Comparison of ENCODE assay signal across 1 cellular context in the genomic region with DNA sequence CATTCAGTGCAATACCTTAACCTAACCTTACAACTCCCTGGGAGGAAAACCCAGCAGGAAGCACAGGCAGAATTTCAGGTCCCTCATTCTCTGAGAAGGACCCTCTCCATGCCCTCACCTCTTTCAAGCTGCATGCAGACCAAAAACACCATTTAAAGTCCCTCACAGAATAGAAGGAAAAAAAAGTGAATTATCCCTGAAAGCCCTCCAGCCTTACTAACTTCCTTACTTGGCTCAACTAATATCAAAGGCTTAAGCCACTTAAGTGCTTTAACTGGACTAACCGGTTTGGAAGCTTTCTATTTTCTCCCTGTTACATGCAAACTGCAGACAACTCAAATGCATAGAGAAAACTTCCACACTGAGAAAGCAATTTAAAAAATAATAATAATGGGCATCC.
TF ChIP-seq lines count a peak whose summit lies in the region.

No MANE protein-coding gene starts in this region.

TF ChIP-seq in GM23338, 12 proteins besides CTCF, POLR2A, EP300 and RAD21 (continued from another document):
- TF ChIP-seq, protein P1, sequence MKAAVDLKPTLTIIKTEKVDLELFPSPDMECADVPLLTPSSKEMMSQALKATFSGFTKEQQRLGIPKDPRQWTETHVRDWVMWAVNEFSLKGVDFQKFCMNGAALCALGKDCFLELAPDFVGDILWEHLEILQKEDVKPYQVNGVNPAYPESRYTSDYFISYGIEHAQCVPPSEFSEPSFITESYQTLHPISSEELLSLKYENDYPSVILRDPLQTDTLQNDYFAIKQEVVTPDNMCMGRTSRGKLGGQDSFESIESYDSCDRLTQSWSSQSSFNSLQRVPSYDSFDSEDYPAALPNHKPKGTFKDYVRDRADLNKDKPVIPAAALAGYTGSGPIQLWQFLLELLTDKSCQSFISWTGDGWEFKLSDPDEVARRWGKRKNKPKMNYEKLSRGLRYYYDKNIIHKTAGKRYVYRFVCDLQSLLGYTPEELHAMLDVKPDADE (IDR thresholded peaks at IDR 0.05), result no peak
- no peak for TF ChIP-seq ZNF114 (CRISPR knock-in tag; IDR thresholded peaks at IDR 0.05)
- TF ChIP-seq, protein P2, sequence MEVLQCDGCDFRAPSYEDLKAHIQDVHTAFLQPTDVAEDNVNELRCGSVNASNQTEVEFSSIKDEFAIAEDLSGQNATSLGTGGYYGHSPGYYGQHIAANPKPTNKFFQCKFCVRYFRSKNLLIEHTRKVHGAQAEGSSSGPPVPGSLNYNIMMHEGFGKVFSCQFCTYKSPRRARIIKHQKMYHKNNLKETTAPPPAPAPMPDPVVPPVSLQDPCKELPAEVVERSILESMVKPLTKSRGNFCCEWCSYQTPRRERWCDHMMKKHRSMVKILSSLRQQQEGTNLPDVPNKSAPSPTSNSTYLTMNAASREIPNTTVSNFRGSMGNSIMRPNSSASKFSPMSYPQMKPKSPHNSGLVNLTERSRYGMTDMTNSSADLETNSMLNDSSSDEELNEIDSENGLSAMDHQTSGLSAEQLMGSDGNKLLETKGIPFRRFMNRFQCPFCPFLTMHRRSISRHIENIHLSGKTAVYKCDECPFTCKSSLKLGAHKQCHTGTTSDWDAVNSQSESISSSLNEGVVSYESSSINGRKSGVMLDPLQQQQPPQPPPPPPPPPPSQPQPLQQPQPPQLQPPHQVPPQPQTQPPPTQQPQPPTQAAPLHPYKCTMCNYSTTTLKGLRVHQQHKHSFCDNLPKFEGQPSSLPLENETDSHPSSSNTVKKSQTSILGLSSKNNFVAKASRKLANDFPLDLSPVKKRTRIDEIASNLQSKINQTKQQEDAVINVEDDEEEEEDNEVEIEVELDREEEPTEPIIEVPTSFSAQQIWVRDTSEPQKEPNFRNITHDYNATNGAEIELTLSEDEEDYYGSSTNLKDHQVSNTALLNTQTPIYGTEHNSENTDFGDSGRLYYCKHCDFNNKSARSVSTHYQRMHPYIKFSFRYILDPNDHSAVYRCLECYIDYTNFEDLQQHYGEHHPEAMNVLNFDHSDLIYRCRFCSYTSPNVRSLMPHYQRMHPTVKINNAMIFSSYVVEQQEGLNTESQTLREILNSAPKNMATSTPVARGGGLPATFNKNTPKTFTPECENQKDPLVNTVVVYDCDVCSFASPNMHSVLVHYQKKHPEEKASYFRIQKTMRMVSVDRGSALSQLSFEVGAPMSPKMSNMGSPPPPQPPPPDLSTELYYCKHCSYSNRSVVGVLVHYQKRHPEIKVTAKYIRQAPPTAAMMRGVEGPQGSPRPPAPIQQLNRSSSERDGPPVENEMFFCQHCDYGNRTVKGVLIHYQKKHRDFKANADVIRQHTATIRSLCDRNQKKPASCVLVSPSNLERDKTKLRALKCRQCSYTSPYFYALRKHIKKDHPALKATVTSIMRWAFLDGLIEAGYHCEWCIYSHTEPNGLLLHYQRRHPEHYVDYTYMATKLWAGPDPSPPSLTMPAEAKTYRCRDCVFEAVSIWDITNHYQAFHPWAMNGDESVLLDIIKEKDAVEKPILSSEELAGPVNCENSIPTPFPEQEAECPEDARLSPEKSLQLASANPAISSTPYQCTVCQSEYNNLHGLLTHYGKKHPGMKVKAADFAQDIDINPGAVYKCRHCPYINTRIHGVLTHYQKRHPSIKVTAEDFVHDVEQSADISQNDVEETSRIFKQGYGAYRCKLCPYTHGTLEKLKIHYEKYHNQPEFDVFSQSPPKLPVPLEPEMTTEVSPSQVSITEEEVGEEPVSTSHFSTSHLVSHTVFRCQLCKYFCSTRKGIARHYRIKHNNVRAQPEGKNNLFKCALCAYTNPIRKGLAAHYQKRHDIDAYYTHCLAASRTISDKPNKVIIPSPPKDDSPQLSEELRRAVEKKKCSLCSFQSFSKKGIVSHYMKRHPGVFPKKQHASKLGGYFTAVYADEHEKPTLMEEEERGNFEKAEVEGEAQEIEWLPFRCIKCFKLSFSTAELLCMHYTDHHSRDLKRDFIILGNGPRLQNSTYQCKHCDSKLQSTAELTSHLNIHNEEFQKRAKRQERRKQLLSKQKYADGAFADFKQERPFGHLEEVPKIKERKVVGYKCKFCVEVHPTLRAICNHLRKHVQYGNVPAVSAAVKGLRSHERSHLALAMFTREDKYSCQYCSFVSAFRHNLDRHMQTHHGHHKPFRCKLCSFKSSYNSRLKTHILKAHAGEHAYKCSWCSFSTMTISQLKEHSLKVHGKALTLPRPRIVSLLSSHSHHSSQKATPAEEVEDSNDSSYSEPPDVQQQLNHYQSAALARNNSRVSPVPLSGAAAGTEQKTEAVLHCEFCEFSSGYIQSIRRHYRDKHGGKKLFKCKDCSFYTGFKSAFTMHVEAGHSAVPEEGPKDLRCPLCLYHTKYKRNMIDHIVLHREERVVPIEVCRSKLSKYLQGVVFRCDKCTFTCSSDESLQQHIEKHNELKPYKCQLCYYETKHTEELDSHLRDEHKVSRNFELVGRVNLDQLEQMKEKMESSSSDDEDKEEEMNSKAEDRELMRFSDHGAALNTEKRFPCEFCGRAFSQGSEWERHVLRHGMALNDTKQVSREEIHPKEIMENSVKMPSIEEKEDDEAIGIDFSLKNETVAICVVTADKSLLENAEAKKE (CRISPR knock-in tag; IDR thresholded peaks at IDR 0.05), result no peak
- no peak for TF ChIP-seq NANOG (IDR thresholded peaks at IDR 0.05; ENCODE audit: borderline replicate concordance)
